ENCODE assay signal across 8 cellular contexts in the genomic region with DNA sequence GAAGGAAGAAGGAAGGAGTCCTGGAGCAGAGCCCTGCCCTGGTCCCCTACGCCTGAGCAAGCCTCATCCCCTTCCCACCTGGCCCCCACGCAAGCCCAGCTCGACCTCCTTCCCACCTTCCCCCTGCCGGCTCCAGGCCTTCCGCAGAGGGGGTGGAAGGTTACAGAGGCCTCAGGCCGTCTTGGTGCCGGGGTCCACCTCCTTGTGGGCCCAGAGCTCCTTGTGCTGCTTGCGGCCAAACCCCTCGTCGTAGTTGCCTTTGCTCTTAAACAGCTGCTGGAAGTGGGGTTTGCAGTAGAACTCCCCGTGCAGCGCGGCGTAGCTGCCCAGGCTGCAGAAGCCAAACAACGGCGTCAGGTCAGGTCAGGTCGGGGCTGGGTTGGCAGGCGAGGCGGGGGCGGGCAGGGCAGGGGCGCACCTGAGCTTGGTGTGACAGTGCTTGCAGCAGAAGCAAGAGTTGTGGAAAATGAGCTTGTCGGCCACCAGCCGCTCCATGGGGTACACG. TPM values are rescaled to one million over a fixed set of nuclear protein-coding genes. Genes with fewer than 3 reads are reported as not detected.
A peak's percentile ranks its signal among the peaks of the same experiment; 100 is the strongest.
DNase-seq lines count a peak whose midpoint lies in the region; ATAC-seq and TF ChIP-seq lines count a peak whose summit lies in the region.

No MANE protein-coding gene starts in this region.

- peak overlapping the region; percentile 81 for H3K4me3 ChIP-seq in CD8-positive, alpha-beta T cell (ENCODE audit: low read depth, low read length)
- H3K4me3 ChIP-seq in OCI-LY3 (ENCODE audit: low read length) = peak overlapping the region; percentile 97

- peak overlapping the region; percentile 65 for H3K27ac ChIP-seq in CD8-positive, alpha-beta T cell (ENCODE audit: low read depth, low read length)
- H3K27ac ChIP-seq in OCI-LY3 (ENCODE audit: low read length) = peak overlapping the region; percentile 91

- intact Hi-C loops in CD8-positive, alpha-beta T cell (cut with DNase I, micrococcal nuclease) = loop anchor here (1.0 to 10.0 kb wide), 12 partner anchors 12 to 808 kb away; a partner anchor contains a TSS
- intact Hi-C loops in dendritic cell treated with granulocyte-macrophage colony-stimulating factor and Interleukin-4, amounts not matched to agents 40 ng/mL and 50 ng/mL, for 4 days (cut with micrococcal nuclease) = loop anchor here (2.0 to 5.0 kb wide), 3 partner anchors 76 to 271 kb away; a partner anchor contains a TSS

- H3K9me3 ChIP-seq in CD8-positive, alpha-beta T cell (ENCODE audit: low read length) = no peaks in the 10 kb centered on the region
- H3K9me3 ChIP-seq in OCI-LY3 (ENCODE audit: insufficient read depth, low read length) = peaks cover 8% of the 10 kb centered on the region; the same call in 1 of the 2 replicates

- POLR2A ChIA-PET in CD8-positive, alpha-beta T cell (lab: Charles Lee) = interaction anchor here (0.7 to 12.1 kb wide), 21 partner anchors 10 to 808 kb away, joined by 3 to 649 read pairs (median 5); a partner anchor contains a TSS

- H4K20me1 ChIP-seq in OCI-LY3 (ENCODE audit: insufficient read depth, low read length) = peaks cover 10% of the 10 kb centered on the region; the same call in 1 of the 2 replicates

- peaks cover 65% of the 10 kb centered on the region for H3K4me1 Mint-ChIP-seq in CD8-positive, alpha-beta T cell (ENCODE audit: low read depth)
- H3K4me1 Mint-ChIP-seq in dendritic cell treated with granulocyte-macrophage colony-stimulating factor and Interleukin-4, amounts not matched to agents 40 ng/mL and 50 ng/mL, for 4 days (ENCODE audit: low read depth) = peaks cover 79% of the 10 kb centered on the region
- peaks cover 31% of the 10 kb centered on the region for H3K4me1 Mint-ChIP-seq in neural crest cell

- H2AFZ ChIP-seq in OCI-LY3 (ENCODE audit: low read depth, low read length) = no peak overlapping the region

- H3K27me3 ChIP-seq in CD8-positive, alpha-beta T cell (ENCODE audit: insufficient read depth, low read length) = no peaks in the 10 kb centered on the region
- no peaks in the 10 kb centered on the region for H3K27me3 ChIP-seq in OCI-LY3 (ENCODE audit: low read depth, low read length)

- peak overlapping the region; percentile 98 for H3K27ac Mint-ChIP-seq in CD8-positive, alpha-beta T cell
- H3K27ac Mint-ChIP-seq in dendritic cell treated with granulocyte-macrophage colony-stimulating factor and Interleukin-4, amounts not matched to agents 40 ng/mL and 50 ng/mL, for 4 days = peak overlapping the region; percentile 84
- H3K27ac Mint-ChIP-seq in neural crest cell (ENCODE audit: unreplicated experiment) = no peak overlapping the region

- DNase-seq in CD8-positive, alpha-beta T cell = peak in 4 of 7 experiments; percentile 26 to 75 (median 41)
- DNase-seq in neural crest cell (ENCODE audit: low read depth, low spot score) = no peak
- DNase-seq in AML-193 (lab: John Stamatoyannopoulos, UW) = no peak
- DNase-seq in NCI-H1048 (lab: John Stamatoyannopoulos, UW) = no peak

- peaks cover 27% of the 10 kb centered on the region for H3K36me3 ChIP-seq in CD8-positive, alpha-beta T cell (ENCODE audit: insufficient read depth, low read length)
- H3K36me3 ChIP-seq in OCI-LY3 (replicated peaks; ENCODE audit: low read depth, low read length) = peaks cover 43% of the 10 kb centered on the region

- CTCF ChIA-PET in CD8-positive, alpha-beta T cell (lab: Charles Lee) = interaction anchor here (0.6 to 13.2 kb wide), 13 partner anchors 12 to 996 kb away, joined by 3 to 233 read pairs (median 5); a partner anchor contains a TSS

- H3K4me2 ChIP-seq in OCI-LY3 (ENCODE audit: low read length) = peak overlapping the region; percentile 99

- peak overlapping the region; percentile 99 for H3K9ac ChIP-seq in OCI-LY3 (ENCODE audit: low read length)

- ATAC-seq in CD8-positive, alpha-beta T cell = no peak
- ATAC-seq in GM19397 (IDR thresholded peaks at IDR 0.05; ENCODE audit: unreplicated experiment) (no peak), GM18498 (IDR thresholded peaks at IDR 0.05; ENCODE audit: unreplicated experiment) (no peak)

- peaks cover 56% of the 10 kb centered on the region for H3K36me3 Mint-ChIP-seq in CD8-positive, alpha-beta T cell
- H3K36me3 Mint-ChIP-seq in dendritic cell treated with granulocyte-macrophage colony-stimulating factor and Interleukin-4, amounts not matched to agents 40 ng/mL and 50 ng/mL, for 4 days (ENCODE audit: low read depth) = peaks cover 77% of the 10 kb centered on the region
- peaks cover 8% of the 10 kb centered on the region for H3K36me3 Mint-ChIP-seq in neural crest cell (ENCODE audit: low read depth)

- no peaks in the 10 kb centered on the region for H3K9me3 Mint-ChIP-seq in CD8-positive, alpha-beta T cell
- H3K9me3 Mint-ChIP-seq in dendritic cell treated with granulocyte-macrophage colony-stimulating factor and Interleukin-4, amounts not matched to agents 40 ng/mL and 50 ng/mL, for 4 days = no peaks in the 10 kb centered on the region
- no peaks in the 10 kb centered on the region for H3K9me3 Mint-ChIP-seq in neural crest cell

- TF ChIP-seq CTCF in CD8-positive, alpha-beta T cell (IDR thresholded peaks at IDR 0.05) = no peak
- TF ChIP-seq CTCF in OCI-LY3 (IDR thresholded peaks at IDR 0.05; ENCODE audit: low read depth, low read length) = no peak
- TF ChIP-seq CTCF in neural crest cell (conservative IDR thresholded peaks at IDR 0.05) = no peak

- peak overlapping the region; percentile 98 for H3K4me3 Mint-ChIP-seq in CD8-positive, alpha-beta T cell
- H3K4me3 Mint-ChIP-seq in dendritic cell treated with granulocyte-macrophage colony-stimulating factor and Interleukin-4, amounts not matched to agents 40 ng/mL and 50 ng/mL, for 4 days = peak overlapping the region; percentile 90
- H3K4me3 Mint-ChIP-seq in neural crest cell = peak overlapping the region; percentile 90

- peaks cover 29% of the 10 kb centered on the region for H3K79me2 ChIP-seq in OCI-LY3 (ENCODE audit: low read length)

- H3K4me1 ChIP-seq in CD8-positive, alpha-beta T cell (ENCODE audit: insufficient read depth, low read length) = peaks cover 53% of the 10 kb centered on the region
- peaks cover 58% of the 10 kb centered on the region for H3K4me1 ChIP-seq in OCI-LY3 (ENCODE audit: low read length)

- H3K27me3 Mint-ChIP-seq in CD8-positive, alpha-beta T cell (ENCODE audit: low read depth) = no peaks in the 10 kb centered on the region
- H3K27me3 Mint-ChIP-seq in dendritic cell treated with granulocyte-macrophage colony-stimulating factor and Interleukin-4, amounts not matched to agents 40 ng/mL and 50 ng/mL, for 4 days = no peaks in the 10 kb centered on the region
- H3K27me3 Mint-ChIP-seq in neural crest cell (ENCODE audit: low read depth) = peaks cover 6% of the 10 kb centered on the region

RNA-seq across cellular contexts. Expression of a gene that starts 1.5 kb away (rescaled TPM):
- total RNA-seq in CD8-positive, alpha-beta T cell = 100 to 1,000 TPM; 828 to 849 TPM
- total RNA-seq in neural crest cell = 134 and 145 TPM in 2 replicates

RNA-seq across cellular contexts. Expression of a gene that starts 43.2 kb away (rescaled TPM):
- total RNA-seq in CD8-positive, alpha-beta T cell = 10 to 100 TPM; 54.7 to 63.6 TPM
- total RNA-seq in neural crest cell = 55.0 and 55.9 TPM in 2 replicates

Comparison
In these comparisons a context has a peak if more than half of its experiments do, and no peak if none do; other contexts are left out.
1. DNase-seq: peak in CD8-positive, alpha-beta T cell (4 of 7); none in neural crest cell (single experiment), AML-193 (0 of 2) and NCI-H1048 (single experiment).
2. Peak in every context shown above with its lines, with median percentiles within 50 percentile points of each other: H3K4me3 Mint-ChIP-seq.